In the genomic region with DNA sequence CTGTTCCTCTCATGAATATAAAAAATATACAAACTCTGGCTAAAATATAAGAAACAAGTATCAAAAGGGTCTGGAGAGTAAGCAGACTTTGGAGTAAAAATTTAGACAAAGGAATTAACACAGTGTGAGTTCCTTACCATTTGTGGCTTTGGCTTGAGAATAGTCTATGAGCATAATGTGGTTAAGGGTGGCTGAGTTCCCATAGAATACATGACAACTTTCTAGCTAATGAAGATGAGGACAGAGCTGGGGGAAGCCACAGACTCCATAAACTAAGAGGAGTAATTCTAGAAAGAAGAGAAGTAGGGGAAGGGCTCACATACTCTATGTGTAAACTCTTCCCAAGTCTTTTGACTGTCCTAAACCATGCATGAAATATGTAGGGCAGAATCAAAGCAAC, we compare ENCODE assay signal across 14 cellular contexts.
"Had no signal": no experiment of that assay in that cellular context is flagged by ENCODE, and none has a peak within 500 bp of the region (broad histone marks: within the 10 kb centered on the region; RNA-seq: fewer than 3 reads in every experiment).

No MANE protein-coding gene starts in this region.

- H3K27ac Mint-ChIP-seq: activated naive CD4-positive, alpha-beta T cell treated with anti-CD3 and anti-CD28 coated beads, Interleukin-2, amount 50 U/mL, for 72 hours had no signal

- H3K4me1 ChIP-seq: esophagus squamous epithelium, thyroid gland, uterus had no signal

- H3K36me3 ChIP-seq: cardiac muscle cell, esophagus squamous epithelium, thyroid gland, uterus had no signal

- H3K4me3 Mint-ChIP-seq: activated T-cell treated with anti-CD3 and anti-CD28 coated beads, Interleukin-2, amount 50 U/mL, for 4 hours had no signal

- H3K36me3 Mint-ChIP-seq: activated naive CD4-positive, alpha-beta T cell treated with anti-CD3 and anti-CD28 coated beads, Interleukin-2, amount 50 U/mL, for 72 hours had no signal

- H3K27ac ChIP-seq: cardiac muscle cell, esophagus squamous epithelium, skin epidermis, thyroid gland, uterus had no signal

- H3K27me3 ChIP-seq: cardiac muscle cell, esophagus squamous epithelium, thyroid gland, uterus had no signal

- H3K9me3 Mint-ChIP-seq: activated naive CD4-positive, alpha-beta T cell treated with anti-CD3 and anti-CD28 coated beads, Interleukin-2, amount 50 U/mL, for 72 hours had no signal

- ATAC-seq: activated naive CD4-positive, alpha-beta T cell treated with anti-CD3 and anti-CD28 coated beads, Interleukin-2, amount 50 U/mL, for 72 hours; activated T-cell treated with anti-CD3 and anti-CD28 coated beads, Interleukin-2, amount 50 U/mL, for 4 hours had no signal

- H3K4me3 ChIP-seq: cardiac muscle cell, esophagus squamous epithelium, skin epidermis, thyroid gland, uterus had no signal

- H3K9me3 ChIP-seq: esophagus squamous epithelium, thyroid gland, uterus had no signal

- DNase-seq: activated CD4-positive, alpha-beta T cell treated with anti-CD3 and anti-CD28 coated beads, Interleukin-2, amount 50 U/mL, for 48 hours; activated CD4-positive, CD25-positive, alpha-beta regulatory T cell treated with anti-CD3 and anti-CD28 coated beads, Interleukin-2, amount 50 U/mL, for 72 hours; activated effector memory CD4-positive, alpha-beta T cell treated with anti-CD3 and anti-CD28 coated beads, Interleukin-2, amount 50 U/mL, for 16 hours; activated T-cell treated with anti-CD3 and anti-CD28 coated beads, Interleukin-2, amount 50 U/mL, for 4 hours; amygdala; esophagus squamous epithelium; foreskin melanocyte; kidney; T-helper 9 cell; thyroid gland; uterus had no signal

- FAIRE-seq: kidney had no signal
